ENCODE assay signal across 8 cellular contexts in genomic region chr1:186183970-186184628, GRCh38.
DNase-seq lines count a peak whose midpoint lies in the region; ATAC-seq lines count a peak whose summit lies in the region.

No MANE protein-coding gene starts in this region.

- DNase-seq in OCI-M1 (lab: John Stamatoyannopoulos, UW) (peak; percentile 83), renal cortical epithelial cell (ENCODE audit: low read depth) (peak; percentile 68), HuH-7 (ENCODE audit: low spot score) (no peak), left cardiac atrium (no peak), hippocampal formation (lab: John Stamatoyannopoulos, UW) (no peak)
- no peak for DNase-seq in stimulated activated CD4-positive, alpha-beta T cell treated with anti-CD3 and anti-CD28 coated beads, Interleukin-2, amount 100 ng/mL, for 48 hours

- intact Hi-C loops in left cardiac atrium (cut with DNase I) = no loop called here

- peak; percentile 78 for ATAC-seq in GM18909 (IDR thresholded peaks at IDR 0.05; ENCODE audit: poor library complexity, unreplicated experiment)
- ATAC-seq in HG02763 (IDR thresholded peaks at IDR 0.05; ENCODE audit: unreplicated experiment) = peak; percentile 61
- no peak for ATAC-seq in left cardiac atrium

Comparison
In these comparisons a context has a peak if more than half of its experiments do, and no peak if none do; other contexts are left out.
1. ATAC-seq: peak in GM18909 (single experiment) and HG02763 (single experiment); none in left cardiac atrium (0 of 2).
2. DNase-seq: peak in OCI-M1 (single experiment) and renal cortical epithelial cell (single experiment); none in stimulated activated CD4-positive, alpha-beta T cell treated with anti-CD3 and anti-CD28 coated beads, Interleukin-2, amount 100 ng/mL, for 48 hours (0 of 2), HuH-7 (single experiment), left cardiac atrium (single experiment) and hippocampal formation (0 of 2).